ENCODE assay signal across 1 cellular context in genomic region chr3:44232407-44232806, GRCh38.
TF ChIP-seq lines count a peak whose summit lies in the region.

No MANE protein-coding gene starts in this region.

TF ChIP-seq in GM23338, 12 proteins besides CTCF, POLR2A, EP300 and RAD21 (continued from another document):
- TF ChIP-seq, protein P1, sequence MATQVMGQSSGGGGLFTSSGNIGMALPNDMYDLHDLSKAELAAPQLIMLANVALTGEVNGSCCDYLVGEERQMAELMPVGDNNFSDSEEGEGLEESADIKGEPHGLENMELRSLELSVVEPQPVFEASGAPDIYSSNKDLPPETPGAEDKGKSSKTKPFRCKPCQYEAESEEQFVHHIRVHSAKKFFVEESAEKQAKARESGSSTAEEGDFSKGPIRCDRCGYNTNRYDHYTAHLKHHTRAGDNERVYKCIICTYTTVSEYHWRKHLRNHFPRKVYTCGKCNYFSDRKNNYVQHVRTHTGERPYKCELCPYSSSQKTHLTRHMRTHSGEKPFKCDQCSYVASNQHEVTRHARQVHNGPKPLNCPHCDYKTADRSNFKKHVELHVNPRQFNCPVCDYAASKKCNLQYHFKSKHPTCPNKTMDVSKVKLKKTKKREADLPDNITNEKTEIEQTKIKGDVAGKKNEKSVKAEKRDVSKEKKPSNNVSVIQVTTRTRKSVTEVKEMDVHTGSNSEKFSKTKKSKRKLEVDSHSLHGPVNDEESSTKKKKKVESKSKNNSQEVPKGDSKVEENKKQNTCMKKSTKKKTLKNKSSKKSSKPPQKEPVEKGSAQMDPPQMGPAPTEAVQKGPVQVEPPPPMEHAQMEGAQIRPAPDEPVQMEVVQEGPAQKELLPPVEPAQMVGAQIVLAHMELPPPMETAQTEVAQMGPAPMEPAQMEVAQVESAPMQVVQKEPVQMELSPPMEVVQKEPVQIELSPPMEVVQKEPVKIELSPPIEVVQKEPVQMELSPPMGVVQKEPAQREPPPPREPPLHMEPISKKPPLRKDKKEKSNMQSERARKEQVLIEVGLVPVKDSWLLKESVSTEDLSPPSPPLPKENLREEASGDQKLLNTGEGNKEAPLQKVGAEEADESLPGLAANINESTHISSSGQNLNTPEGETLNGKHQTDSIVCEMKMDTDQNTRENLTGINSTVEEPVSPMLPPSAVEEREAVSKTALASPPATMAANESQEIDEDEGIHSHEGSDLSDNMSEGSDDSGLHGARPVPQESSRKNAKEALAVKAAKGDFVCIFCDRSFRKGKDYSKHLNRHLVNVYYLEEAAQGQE (IDR thresholded peaks at IDR 0.05; ENCODE audit: unreplicated experiment): no peak
- TF ChIP-seq ZNF114 (CRISPR knock-in tag; IDR thresholded peaks at IDR 0.05): no peak
- TF ChIP-seq CREB1 (CRISPR knock-in tag; IDR thresholded peaks at IDR 0.05; ENCODE audit: low read depth): no peak
- TF ChIP-seq ZNF462 (CRISPR knock-in tag; IDR thresholded peaks at IDR 0.05): no peak
- TF ChIP-seq ZNF331 (CRISPR knock-in tag; IDR thresholded peaks at IDR 0.05; ENCODE audit: low read depth): no peak
- TF ChIP-seq STAT1 (IDR thresholded peaks at IDR 0.05; ENCODE audit: unreplicated experiment): no peak
- TF ChIP-seq, protein P2, sequence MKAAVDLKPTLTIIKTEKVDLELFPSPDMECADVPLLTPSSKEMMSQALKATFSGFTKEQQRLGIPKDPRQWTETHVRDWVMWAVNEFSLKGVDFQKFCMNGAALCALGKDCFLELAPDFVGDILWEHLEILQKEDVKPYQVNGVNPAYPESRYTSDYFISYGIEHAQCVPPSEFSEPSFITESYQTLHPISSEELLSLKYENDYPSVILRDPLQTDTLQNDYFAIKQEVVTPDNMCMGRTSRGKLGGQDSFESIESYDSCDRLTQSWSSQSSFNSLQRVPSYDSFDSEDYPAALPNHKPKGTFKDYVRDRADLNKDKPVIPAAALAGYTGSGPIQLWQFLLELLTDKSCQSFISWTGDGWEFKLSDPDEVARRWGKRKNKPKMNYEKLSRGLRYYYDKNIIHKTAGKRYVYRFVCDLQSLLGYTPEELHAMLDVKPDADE (IDR thresholded peaks at IDR 0.05): no peak
- TF ChIP-seq EZH2 (IDR thresholded peaks at IDR 0.05; ENCODE audit: low read depth, unreplicated experiment): no peak
- TF ChIP-seq JUNB (IDR thresholded peaks at IDR 0.05; ENCODE audit: unreplicated experiment): no peak
- TF ChIP-seq NANOG (IDR thresholded peaks at IDR 0.05; ENCODE audit: borderline replicate concordance): no peak
